1 cellular context compared by ENCODE assay signal in genomic region chr11:30585892-30586250, GRCh38.
TF ChIP-seq lines count a peak whose summit lies in the region.

No MANE protein-coding gene starts in this region.

TF ChIP-seq in GM12878, 131 proteins besides CTCF, POLR2A, EP300 and RAD21 (continued from another document):
- TF ChIP-seq, protein P1, sequence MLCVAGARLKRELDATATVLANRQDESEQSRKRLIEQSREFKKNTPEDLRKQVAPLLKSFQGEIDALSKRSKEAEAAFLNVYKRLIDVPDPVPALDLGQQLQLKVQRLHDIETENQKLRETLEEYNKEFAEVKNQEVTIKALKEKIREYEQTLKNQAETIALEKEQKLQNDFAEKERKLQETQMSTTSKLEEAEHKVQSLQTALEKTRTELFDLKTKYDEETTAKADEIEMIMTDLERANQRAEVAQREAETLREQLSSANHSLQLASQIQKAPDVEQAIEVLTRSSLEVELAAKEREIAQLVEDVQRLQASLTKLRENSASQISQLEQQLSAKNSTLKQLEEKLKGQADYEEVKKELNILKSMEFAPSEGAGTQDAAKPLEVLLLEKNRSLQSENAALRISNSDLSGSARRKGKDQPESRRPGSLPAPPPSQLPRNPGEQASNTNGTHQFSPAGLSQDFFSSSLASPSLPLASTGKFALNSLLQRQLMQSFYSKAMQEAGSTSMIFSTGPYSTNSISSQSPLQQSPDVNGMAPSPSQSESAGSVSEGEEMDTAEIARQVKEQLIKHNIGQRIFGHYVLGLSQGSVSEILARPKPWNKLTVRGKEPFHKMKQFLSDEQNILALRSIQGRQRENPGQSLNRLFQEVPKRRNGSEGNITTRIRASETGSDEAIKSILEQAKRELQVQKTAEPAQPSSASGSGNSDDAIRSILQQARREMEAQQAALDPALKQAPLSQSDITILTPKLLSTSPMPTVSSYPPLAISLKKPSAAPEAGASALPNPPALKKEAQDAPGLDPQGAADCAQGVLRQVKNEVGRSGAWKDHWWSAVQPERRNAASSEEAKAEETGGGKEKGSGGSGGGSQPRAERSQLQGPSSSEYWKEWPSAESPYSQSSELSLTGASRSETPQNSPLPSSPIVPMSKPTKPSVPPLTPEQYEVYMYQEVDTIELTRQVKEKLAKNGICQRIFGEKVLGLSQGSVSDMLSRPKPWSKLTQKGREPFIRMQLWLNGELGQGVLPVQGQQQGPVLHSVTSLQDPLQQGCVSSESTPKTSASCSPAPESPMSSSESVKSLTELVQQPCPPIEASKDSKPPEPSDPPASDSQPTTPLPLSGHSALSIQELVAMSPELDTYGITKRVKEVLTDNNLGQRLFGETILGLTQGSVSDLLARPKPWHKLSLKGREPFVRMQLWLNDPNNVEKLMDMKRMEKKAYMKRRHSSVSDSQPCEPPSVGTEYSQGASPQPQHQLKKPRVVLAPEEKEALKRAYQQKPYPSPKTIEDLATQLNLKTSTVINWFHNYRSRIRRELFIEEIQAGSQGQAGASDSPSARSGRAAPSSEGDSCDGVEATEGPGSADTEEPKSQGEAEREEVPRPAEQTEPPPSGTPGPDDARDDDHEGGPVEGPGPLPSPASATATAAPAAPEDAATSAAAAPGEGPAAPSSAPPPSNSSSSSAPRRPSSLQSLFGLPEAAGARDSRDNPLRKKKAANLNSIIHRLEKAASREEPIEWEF (IDR thresholded peaks at IDR 0.05; ENCODE audit: insufficient replicate concordance, low read depth, low read length) = no peak
- TF ChIP-seq RAD51 (IDR thresholded peaks at IDR 0.05) (no peak), POLR2AphosphoS2 (IDR thresholded peaks at IDR 0.05; ENCODE audit: low read depth, low read length) (no peak), SRF (IDR thresholded peaks at IDR 0.05; ENCODE audit: low read depth in 2 of 2, low read length in 2 of 2) (no peak)
